Comparison of ENCODE assay signal across 11 cellular contexts in genomic region chr1:68503085-68503484, GRCh38. TPM values are rescaled to one million over a fixed set of nuclear protein-coding genes. Genes with fewer than 3 reads are reported as not detected.
"Had no signal": no experiment of that assay in that cellular context is flagged by ENCODE, and none has a peak within 500 bp of the region (broad histone marks: within the 10 kb centered on the region; RNA-seq: fewer than 3 reads in every experiment).

No MANE protein-coding gene starts in this region.

- H3K9me3 ChIP-seq: HAP-1 had no signal

- H3K4me3 Mint-ChIP-seq: GM23338, H9, HFFc6 had no signal

- H3K27ac Mint-ChIP-seq: GM23338, H9, HFFc6 had no signal

- H3K36me3 ChIP-seq: HAP-1 had no signal

- H3K9ac ChIP-seq: GM23248 had no signal

- H3K4me1 Mint-ChIP-seq: GM23338, H9 had no signal

- H3K27ac ChIP-seq: GM23248 had no signal

- ATAC-seq: GM23338, HCT116 had no signal

- H3K4me1 ChIP-seq: HAP-1 had no signal

- DNase-seq: GM23248, GOT3, H7, H9, HCEC 1CT, HFFc6 had no signal

- H3K4me3 ChIP-seq: GM23248, GM23338, HAP-1 had no signal

- H3K9me3 Mint-ChIP-seq: HFFc6 had no signal

- FAIRE-seq: H1, H54 had no signal

- H3K4me2 ChIP-seq: GM23338 had no signal

- H2AFZ ChIP-seq: GM23248, GM23338 had no signal

RNA-seq across cellular contexts. Expression of gene RPE65, which starts 53.3 kb away (rescaled TPM):
- total RNA-seq: GM23248, GM23338, H1, H7, H9, HFFc6 had no signal
- polyA plus RNA-seq: GM23248, GM23338, H1 had no signal
